In the genomic region with DNA sequence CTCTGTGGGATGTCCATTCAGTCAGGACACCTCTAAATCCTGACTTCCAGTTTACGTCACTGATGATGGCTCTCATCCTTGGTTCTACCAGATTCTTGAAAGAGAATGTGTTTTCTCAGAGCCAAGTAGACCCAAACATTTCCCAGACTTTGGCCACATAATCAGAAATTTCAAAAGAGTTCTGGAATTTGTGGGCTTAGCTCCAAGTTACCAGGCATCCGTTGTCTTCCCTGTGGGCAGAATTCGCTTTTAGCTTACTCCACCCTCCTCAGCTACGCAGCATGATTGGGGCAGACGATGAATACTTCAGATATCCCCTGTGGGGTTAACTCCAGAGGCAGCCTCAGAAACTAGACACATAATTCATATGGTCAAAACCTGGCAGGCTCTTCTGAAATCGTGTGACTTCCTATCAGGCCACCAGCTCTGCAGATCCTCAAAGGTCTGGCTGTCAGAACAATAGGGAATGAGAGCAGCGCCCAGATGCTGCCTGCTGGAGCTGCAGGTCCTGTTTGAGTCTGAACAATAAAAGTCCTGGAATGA, we compare ENCODE assay signal across 9 cellular contexts. TPM values are rescaled to one million over a fixed set of nuclear protein-coding genes. Genes with fewer than 3 reads are reported as not detected.
DNase-seq lines count a peak whose midpoint lies in the region; ATAC-seq and TF ChIP-seq lines count a peak whose summit lies in the region.
"Had no signal": no experiment of that assay in that cellular context is flagged by ENCODE, and none has a peak within 500 bp of the region (broad histone marks: within the 10 kb centered on the region; RNA-seq: fewer than 3 reads in every experiment).

No MANE protein-coding gene starts in this region.

- H3K27me3 ChIP-seq in MG63 (no peaks in the 10 kb centered on the region), lower lobe of right lung (ENCODE audit: low read depth) (no peaks in the 10 kb centered on the region), tibial nerve (no peaks in the 10 kb centered on the region)

- 7 to 8% methylated on average over 7 of the region's 7 CpGs for WGBS in tibial nerve, 2 donors

- TF ChIP-seq POLR2A in tibial nerve (IDR thresholded peaks at IDR 0.05): no peak

- peak; percentile 49 to 88 for TF ChIP-seq EP300 in tibial nerve (IDR thresholded peaks at IDR 0.05)

- ATAC-seq in lower lobe of right lung (peak; percentile 41 to 75), HG02870 (IDR thresholded peaks at IDR 0.05; ENCODE audit: unreplicated experiment) (no peak)
- ATAC-seq: activated CD8-positive, alpha-beta memory T cell treated with anti-CD3 and anti-CD28 coated beads, Interleukin-2, amount 10 ng/mL, durations not matched to agents 7 days and 5 days had no signal

- H3K27ac ChIP-seq in caudate nucleus (ENCODE audit: low read depth, low read length) (peak overlapping the region; percentile 56), lower lobe of right lung (peak overlapping the region; percentile 70), tibial nerve (peak overlapping the region; percentile 65 to 94 (median 78))

- H3K9me3 ChIP-seq in MG63 (no peaks in the 10 kb centered on the region), lower lobe of right lung (no peaks in the 10 kb centered on the region), tibial nerve (no peaks in the 10 kb centered on the region)

- TF ChIP-seq CTCF in lower lobe of right lung (IDR thresholded peaks at IDR 0.05) (no peak), tibial nerve (IDR thresholded peaks at IDR 0.05) (no peak)

- H3K4me3 ChIP-seq in MG63 (no peak overlapping the region), lower lobe of right lung (no peak overlapping the region), tibial nerve (no peak overlapping the region)

- intact Hi-C loops in lower lobe of right lung (cut with DNase I): no loop called here

- H3K4me1 ChIP-seq in lower lobe of right lung (peaks cover 79% of the 10 kb centered on the region), tibial nerve (peaks cover 0 to 92% (median 80%) of the 10 kb centered on the region in 4 donors)

- DNase-seq in MG63 (peak; percentile 45), caudate nucleus (lab: John Stamatoyannopoulos, UW) (peak in 4 of 61 donors; percentile 15 to 43 (median 34)), lower lobe of right lung (no peak), tibial nerve (ENCODE audit: low spot score in 2 of 2) (peak; percentile 32 to 75), HK-2 (ENCODE audit: unreplicated experiment) (no peak)
- DNase-seq in activated T-cell treated with anti-CD3 and anti-CD28 coated beads, Interleukin-2, amount 50 U/mL, for 48 hours: no peak
- DNase-seq: activated CD8-positive, alpha-beta memory T cell treated with anti-CD3 and anti-CD28 coated beads, Interleukin-2, amount 10 ng/mL, durations not matched to agents 7 days and 5 days; naive B cell had no signal

- H3K36me3 ChIP-seq in MG63 (no peaks in the 10 kb centered on the region), lower lobe of right lung (no peaks in the 10 kb centered on the region), tibial nerve (no peaks in the 10 kb centered on the region)

RNA-seq across cellular contexts. Expression of a gene that starts 30.6 kb away (rescaled TPM):
- 3.8 and 5.6 TPM in 2 replicates for total RNA-seq in MG63 (2014; rRNA removed; shearing (Covaris generic); ENCODE audit: low replicate concordance)
- total RNA-seq in lower lobe of right lung (40.6 TPM), tibial nerve (10 to 100 TPM; 52.7 to 63.7 (median 60.6) TPM)

Comparison
In these comparisons a context has a peak if more than half of its experiments do, and no peak if none do; other contexts are left out.
1. DNase-seq: peak in MG63 (single experiment) and tibial nerve (2 of 2); none in lower lobe of right lung (single experiment), activated T-cell treated with anti-CD3 and anti-CD28 coated beads, Interleukin-2, amount 50 U/mL, for 48 hours (0 of 2) and HK-2 (single experiment).
2. Peak in every context shown above with its lines, with median percentiles within 50 percentile points of each other: H3K27ac ChIP-seq.